ENCODE assay signal across 18 cellular contexts in the genomic region with DNA sequence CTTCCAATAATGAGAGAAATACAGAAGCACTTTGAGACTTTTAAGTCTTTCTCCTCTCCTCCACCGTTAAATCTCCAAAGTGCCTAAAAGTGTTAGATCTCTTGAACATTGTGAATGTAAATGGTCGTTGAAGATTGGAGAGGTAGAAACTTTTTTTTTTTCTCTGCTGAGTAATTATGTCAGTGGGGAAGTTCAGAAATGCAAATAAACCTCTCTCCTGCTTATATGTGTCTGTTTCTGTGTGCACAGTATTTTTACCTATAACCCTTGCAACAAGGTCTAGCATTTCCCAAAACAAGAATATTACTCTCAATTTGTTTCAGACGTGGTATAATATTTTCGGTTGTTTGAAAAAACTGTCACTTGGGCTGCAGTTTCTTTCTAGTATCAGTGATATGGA.
DNase-seq lines count a peak whose midpoint lies in the region; ATAC-seq, FAIRE-seq and TF ChIP-seq lines count a peak whose summit lies in the region.
"Had no signal": no experiment of that assay in that cellular context is flagged by ENCODE, and none has a peak within 500 bp of the region (broad histone marks: within the 10 kb centered on the region; RNA-seq: fewer than 3 reads in every experiment).

No MANE protein-coding gene starts in this region.

- H3K27ac Mint-ChIP-seq in GM23338 (peak overlapping the region; percentile 42), nephron progenitor cell (peak overlapping the region; percentile 89)
- H3K27ac Mint-ChIP-seq: CD8-positive, alpha-beta T cell had no signal

- no peaks in the 10 kb centered on the region for H4K20me1 ChIP-seq in GM23338 (replicated peaks; ENCODE audit: insufficient read depth)
- H4K20me1 ChIP-seq in hepatocyte (ENCODE audit: insufficient read depth, poor library complexity, severe bottlenecking) = no peaks in the 10 kb centered on the region

- no peaks in the 10 kb centered on the region for H3F3A ChIP-seq in GM23338 (replicated peaks; ENCODE audit: low read depth)

- H3K27me3 ChIP-seq in GM23338 (ENCODE audit: insufficient read depth) (no peaks in the 10 kb centered on the region), hepatocyte (no peaks in the 10 kb centered on the region), ovary (no peaks in the 10 kb centered on the region)
- H3K27me3 ChIP-seq: BE2C had no signal

- ATAC-seq in GM23338 (no peak), HG03095 (IDR thresholded peaks at IDR 0.05; ENCODE audit: unreplicated experiment) (peak; percentile 56), GM19452 (IDR thresholded peaks at IDR 0.05; ENCODE audit: unreplicated experiment) (no peak)
- ATAC-seq: CD8-positive, alpha-beta T cell; K562; Panc1; Right ventricle myocardium inferior had no signal

- H3K4me3 ChIP-seq in GM23338 (no peak overlapping the region), hepatocyte (no peak overlapping the region), ovary (no peak overlapping the region)
- H3K4me3 ChIP-seq: K562, SK-N-MC had no signal

- no peak overlapping the region for H3K4me2 ChIP-seq in GM23338
- H3K4me2 ChIP-seq in hepatocyte = no peak overlapping the region

- no peaks in the 10 kb centered on the region for H3K9me2 ChIP-seq in GM23338 (ENCODE audit: insufficient read depth)
- H3K9me2 ChIP-seq in hepatocyte (replicated peaks; ENCODE audit: insufficient read depth) = no peaks in the 10 kb centered on the region

- no peaks in the 10 kb centered on the region for H3K79me2 ChIP-seq in GM23338 (replicated peaks; ENCODE audit: insufficient read depth)
- no peaks in the 10 kb centered on the region for H3K79me2 ChIP-seq in hepatocyte

- no peak for TF ChIP-seq CTCF in GM23338 (conservative IDR thresholded peaks at IDR 0.05; ENCODE audit: low read depth in 2 of 2)
- TF ChIP-seq CTCF in nephron progenitor cell (IDR thresholded peaks at IDR 0.05) = no peak
- no peak for TF ChIP-seq CTCF in hepatocyte (IDR thresholded peaks at IDR 0.05; ENCODE audit: poor library complexity)
- no peak for TF ChIP-seq CTCF in ovary (IDR thresholded peaks at IDR 0.05)

- H3K4me1 Mint-ChIP-seq in GM23338 (peaks cover 10% of the 10 kb centered on the region), nephron progenitor cell (peaks cover 19% of the 10 kb centered on the region)

- H3K27me3 Mint-ChIP-seq in GM23338 (ENCODE audit: insufficient read depth, low read depth, poor library complexity) (no peaks in the 10 kb centered on the region), nephron progenitor cell (ENCODE audit: low read depth, poor library complexity) (no peaks in the 10 kb centered on the region)

- H3K4me3 Mint-ChIP-seq in GM23338 (no peak overlapping the region), nephron progenitor cell (no peak overlapping the region)
- H3K4me3 Mint-ChIP-seq: CD8-positive, alpha-beta T cell had no signal

- WGBS in hepatocyte (ENCODE audit: low lambda C conversion rate, missing lambda C conversion rate) = 56% methylated on average over 4 of the region's 4 CpGs
- 38 to 46% (median 42%) methylated on average over 4 of the region's 4 CpGs for WGBS in ovary, 3 donors

- DNase-seq in GM12892 (ENCODE audit: insufficient read length) (no peak), GM23338 (ENCODE audit: low spot score) (no peak), nephron progenitor cell (no peak), hepatocyte (ENCODE audit: low spot score) (no peak), ovary (no peak)
- no peak for DNase-seq in activated T-cell treated with anti-CD3 and anti-CD28 coated beads, Interleukin-2, amount 50 U/mL, for 1 hour
- DNase-seq: BE2C; CD8-positive, alpha-beta T cell; NCI-H146; NCI-H345; T-helper 1 cell had no signal

- peak; percentile 38 for FAIRE-seq in GM12892 (lab: Jason Lieb, UNC)
- FAIRE-seq: K562 had no signal

- TF ChIP-seq POLR2A in GM12892 (IDR thresholded peaks at IDR 0.05; ENCODE audit: low read depth, low read length) (no peak), ovary (IDR thresholded peaks at IDR 0.05) (no peak)

- no peak overlapping the region for H2AFZ ChIP-seq in GM23338
- no peak overlapping the region for H2AFZ ChIP-seq in hepatocyte

- H3K4me1 ChIP-seq in GM23338 (ENCODE audit: insufficient read depth) (no peaks in the 10 kb centered on the region), hepatocyte (ENCODE audit: insufficient read depth) (no peaks in the 10 kb centered on the region), ovary (ENCODE audit: insufficient read depth) (no peaks in the 10 kb centered on the region)

- H3K36me3 Mint-ChIP-seq in GM23338 (ENCODE audit: low read depth) (no peaks in the 10 kb centered on the region; the same call in 2 of the 3 replicates), nephron progenitor cell (ENCODE audit: low read depth) (peaks cover 8% of the 10 kb centered on the region)
- H3K36me3 Mint-ChIP-seq: CD8-positive, alpha-beta T cell had no signal

- no peaks in the 10 kb centered on the region for H3K36me3 ChIP-seq in GM23338 (ENCODE audit: insufficient read depth)
- no peaks in the 10 kb centered on the region for H3K36me3 ChIP-seq in hepatocyte (replicated peaks; ENCODE audit: insufficient read depth, low read depth)
- H3K36me3 ChIP-seq in ovary = no peaks in the 10 kb centered on the region
- H3K36me3 ChIP-seq: BE2C had no signal

- H3K27ac ChIP-seq in GM23338 (ENCODE audit: low read depth) = no peak overlapping the region
- no peak overlapping the region for H3K27ac ChIP-seq in hepatocyte
- H3K27ac ChIP-seq in ovary = no peak overlapping the region
- H3K27ac ChIP-seq: HL-60, SK-N-MC had no signal

- no peaks in the 10 kb centered on the region for H3K9me3 ChIP-seq in hepatocyte (ENCODE audit: low read depth)
- H3K9me3 ChIP-seq in ovary = no peaks in the 10 kb centered on the region
- H3K9me3 ChIP-seq: BE2C had no signal

- 0 out of 3 replicates have a peak, but pooled peaks cover 4% of the 10 kb centered on the region for H3K9me3 Mint-ChIP-seq in GM23338
- H3K9me3 Mint-ChIP-seq in nephron progenitor cell = peaks cover 10% of the 10 kb centered on the region

- intact Hi-C loops in ovary (cut with DNase I) = no loop called here

- no peak for TF ChIP-seq EP300 in ovary (IDR thresholded peaks at IDR 0.05)

TF ChIP-seq in GM23338, 12 proteins besides CTCF, POLR2A, EP300 and RAD21:
- TF ChIP-seq ZNF114 (CRISPR knock-in tag; IDR thresholded peaks at IDR 0.05) = no peak
- TF ChIP-seq, protein P1, sequence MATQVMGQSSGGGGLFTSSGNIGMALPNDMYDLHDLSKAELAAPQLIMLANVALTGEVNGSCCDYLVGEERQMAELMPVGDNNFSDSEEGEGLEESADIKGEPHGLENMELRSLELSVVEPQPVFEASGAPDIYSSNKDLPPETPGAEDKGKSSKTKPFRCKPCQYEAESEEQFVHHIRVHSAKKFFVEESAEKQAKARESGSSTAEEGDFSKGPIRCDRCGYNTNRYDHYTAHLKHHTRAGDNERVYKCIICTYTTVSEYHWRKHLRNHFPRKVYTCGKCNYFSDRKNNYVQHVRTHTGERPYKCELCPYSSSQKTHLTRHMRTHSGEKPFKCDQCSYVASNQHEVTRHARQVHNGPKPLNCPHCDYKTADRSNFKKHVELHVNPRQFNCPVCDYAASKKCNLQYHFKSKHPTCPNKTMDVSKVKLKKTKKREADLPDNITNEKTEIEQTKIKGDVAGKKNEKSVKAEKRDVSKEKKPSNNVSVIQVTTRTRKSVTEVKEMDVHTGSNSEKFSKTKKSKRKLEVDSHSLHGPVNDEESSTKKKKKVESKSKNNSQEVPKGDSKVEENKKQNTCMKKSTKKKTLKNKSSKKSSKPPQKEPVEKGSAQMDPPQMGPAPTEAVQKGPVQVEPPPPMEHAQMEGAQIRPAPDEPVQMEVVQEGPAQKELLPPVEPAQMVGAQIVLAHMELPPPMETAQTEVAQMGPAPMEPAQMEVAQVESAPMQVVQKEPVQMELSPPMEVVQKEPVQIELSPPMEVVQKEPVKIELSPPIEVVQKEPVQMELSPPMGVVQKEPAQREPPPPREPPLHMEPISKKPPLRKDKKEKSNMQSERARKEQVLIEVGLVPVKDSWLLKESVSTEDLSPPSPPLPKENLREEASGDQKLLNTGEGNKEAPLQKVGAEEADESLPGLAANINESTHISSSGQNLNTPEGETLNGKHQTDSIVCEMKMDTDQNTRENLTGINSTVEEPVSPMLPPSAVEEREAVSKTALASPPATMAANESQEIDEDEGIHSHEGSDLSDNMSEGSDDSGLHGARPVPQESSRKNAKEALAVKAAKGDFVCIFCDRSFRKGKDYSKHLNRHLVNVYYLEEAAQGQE (IDR thresholded peaks at IDR 0.05; ENCODE audit: unreplicated experiment) = no peak
- TF ChIP-seq POLR2AphosphoS5 (IDR thresholded peaks at IDR 0.05; ENCODE audit: low read depth) = no peak
- TF ChIP-seq ZNF331 (CRISPR knock-in tag; IDR thresholded peaks at IDR 0.05; ENCODE audit: low read depth) = no peak
- no peak for TF ChIP-seq NANOG (IDR thresholded peaks at IDR 0.05; ENCODE audit: borderline replicate concordance)
- no peak for TF ChIP-seq EZH2phosphoT487 (IDR thresholded peaks at IDR 0.05; ENCODE audit: unreplicated experiment)
- TF ChIP-seq, protein P2, sequence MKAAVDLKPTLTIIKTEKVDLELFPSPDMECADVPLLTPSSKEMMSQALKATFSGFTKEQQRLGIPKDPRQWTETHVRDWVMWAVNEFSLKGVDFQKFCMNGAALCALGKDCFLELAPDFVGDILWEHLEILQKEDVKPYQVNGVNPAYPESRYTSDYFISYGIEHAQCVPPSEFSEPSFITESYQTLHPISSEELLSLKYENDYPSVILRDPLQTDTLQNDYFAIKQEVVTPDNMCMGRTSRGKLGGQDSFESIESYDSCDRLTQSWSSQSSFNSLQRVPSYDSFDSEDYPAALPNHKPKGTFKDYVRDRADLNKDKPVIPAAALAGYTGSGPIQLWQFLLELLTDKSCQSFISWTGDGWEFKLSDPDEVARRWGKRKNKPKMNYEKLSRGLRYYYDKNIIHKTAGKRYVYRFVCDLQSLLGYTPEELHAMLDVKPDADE (IDR thresholded peaks at IDR 0.05) = no peak
